ENCODE assay signal across 20 cellular contexts in genomic region chr17:28330671-28331070, GRCh38. TPM values are rescaled to one million over a fixed set of nuclear protein-coding genes. Genes with fewer than 3 reads are reported as not detected.
"Had no signal": no experiment of that assay in that cellular context is flagged by ENCODE, and none has a peak within 500 bp of the region (broad histone marks: within the 10 kb centered on the region; RNA-seq: fewer than 3 reads in every experiment).

No MANE protein-coding gene starts in this region.

- H3K27me3 ChIP-seq: esophagus muscularis mucosa, left lung, transverse colon, vagina had no signal

- DNase-seq: activated CD4-positive, alpha-beta T cell treated with anti-CD3 and anti-CD28 coated beads, Interleukin-2, amount 50 U/mL, for 1 hour; activated gamma-delta T cell; activated naive CD8-positive, alpha-beta T cell treated with anti-CD3 and anti-CD28 coated beads for 36 hours; activated T-cell treated with anti-CD3 and anti-CD28 coated beads, Interleukin-2, amount 50 U/mL, for 4 hours; amygdala; cortex of kidney; effector CD4-positive, alpha-beta T cell; left lung; naive B cell; stimulated activated CD4-positive, alpha-beta T cell treated with anti-CD3 and anti-CD28 coated beads, Interleukin-2, amount 100 ng/mL, for 48 hours; stimulated activated naive CD4-positive, alpha-beta T cell; substantia nigra; transverse colon had no signal

- H3K4me1 ChIP-seq: parathyroid adenoma had no signal

- H3K27ac ChIP-seq: esophagus muscularis mucosa, left lung, parathyroid adenoma, transverse colon, vagina had no signal

- H3K4me3 ChIP-seq: esophagus muscularis mucosa, left lung, transverse colon, vagina had no signal

- H3K9me3 ChIP-seq: esophagus muscularis mucosa, left lung, transverse colon, vagina had no signal

RNA-seq across cellular contexts. Expression of gene SEBOX, which starts 34.3 kb away (rescaled TPM):
- total RNA-seq: activated CD8-positive, alpha-beta memory T cell treated with anti-CD3 and anti-CD28 coated beads for 36 hours; activated naive CD8-positive, alpha-beta T cell treated with anti-CD3 and anti-CD28 coated beads for 36 hours; activated T-cell treated with anti-CD3 and anti-CD28 coated beads, Interleukin-2, amount 50 U/mL, for 4 hours; esophagus muscularis mucosa; left lung; mononuclear cell; renal cortical epithelial cell; skeletal muscle tissue; transverse colon; vagina had no signal
